In the genomic region with DNA sequence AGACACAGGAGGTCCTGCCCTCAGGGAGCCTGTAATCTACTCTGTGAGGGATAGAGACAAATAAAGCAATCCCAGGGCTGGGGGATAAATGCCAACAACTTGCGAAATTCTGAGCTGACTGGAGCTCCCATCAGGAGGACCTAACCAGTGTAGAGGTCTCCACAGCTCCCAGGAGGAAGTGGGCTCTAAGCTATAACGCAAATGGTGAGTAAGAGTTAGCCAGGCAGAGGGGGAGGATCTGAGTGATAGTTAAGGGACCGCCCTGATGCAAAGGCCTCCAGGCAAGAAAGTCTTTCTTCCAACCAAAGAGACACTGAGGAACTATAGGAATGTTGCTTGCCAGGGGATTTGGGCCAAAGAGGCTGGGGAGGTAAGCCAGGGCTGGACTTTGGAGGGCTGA, we compare ENCODE assay signal across 15 cellular contexts.
DNase-seq lines count a peak whose midpoint lies in the region; ATAC-seq and TF ChIP-seq lines count a peak whose summit lies in the region.
"Had no signal": no experiment of that assay in that cellular context is flagged by ENCODE, and none has a peak within 500 bp of the region (broad histone marks: within the 10 kb centered on the region; RNA-seq: fewer than 3 reads in every experiment).

No MANE protein-coding gene starts in this region.

- no peaks in the 10 kb centered on the region for H3K36me3 Mint-ChIP-seq in nephron progenitor cell (ENCODE audit: low read depth)
- H3K36me3 Mint-ChIP-seq: activated naive CD4-positive, alpha-beta T cell treated with anti-CD3 and anti-CD28 coated beads, Interleukin-2, amount 50 U/mL, for 24 hours; naive B cell had no signal

- no peak for TF ChIP-seq CTCF in choroid plexus epithelial cell (conservative IDR thresholded peaks at IDR 0.05; ENCODE audit: low read depth, low read length)
- TF ChIP-seq CTCF in nephron progenitor cell (IDR thresholded peaks at IDR 0.05) = no peak

- H3K4me3 ChIP-seq in NT2/D1 (ENCODE audit: insufficient read length, low read depth) = no peak overlapping the region
- no peak overlapping the region for H3K4me3 ChIP-seq in choroid plexus epithelial cell (ENCODE audit: low read depth, low read length)
- H3K4me3 ChIP-seq: heart left ventricle, testis had no signal

- DNase-seq in ELR (ENCODE audit: low read depth) (peak; percentile 97), NT2/D1 (ENCODE audit: low read depth, low spot score) (no peak), choroid plexus epithelial cell (ENCODE audit: low read depth) (peak; percentile 39), nephron progenitor cell (no peak), activated gamma-delta T cell treated with Interleukin-2 at 50 U/mL for 16 hours (no peak), NCI-H146 treated with DMSO at 0.1 percent for 48 hours (lab: John Stamatoyannopoulos, UW; ENCODE audit: unreplicated experiment) (no peak), NCI-H446 treated with DMSO at 0.1 percent for 48 hours (lab: John Stamatoyannopoulos, UW) (no peak)
- DNase-seq: heart left ventricle; naive B cell; retina; stimulated activated CD4-positive, alpha-beta T cell treated with anti-CD3 and anti-CD28 coated beads, Interleukin-1b, Interleukin-23, amount 100 ng/mL, for 48 hours; testis had no signal

- H3K36me3 ChIP-seq in NT2/D1 (ENCODE audit: insufficient read depth, insufficient read length, low read length) = no peaks in the 10 kb centered on the region
- H3K36me3 ChIP-seq: heart left ventricle had no signal

- no peaks in the 10 kb centered on the region for H3K27me3 ChIP-seq in NT2/D1 (ENCODE audit: insufficient read depth, insufficient read length)
- H3K27me3 ChIP-seq: heart left ventricle, testis had no signal

- ATAC-seq in HG03139 (IDR thresholded peaks at IDR 0.05; ENCODE audit: unreplicated experiment) = no peak
- ATAC-seq: activated CD4-positive, CD25-positive, alpha-beta regulatory T cell treated with anti-CD3 and anti-CD28 coated beads, Interleukin-2, amount 50 U/mL, for 24 hours; heart left ventricle had no signal

- peaks cover 11% of the 10 kb centered on the region; the same call in 1 of the 2 replicates for H3K9me3 ChIP-seq in NT2/D1 (ENCODE audit: insufficient read depth, low read length)
- H3K9me3 ChIP-seq: heart left ventricle, testis had no signal

- peak overlapping the region; percentile 84 for H3K27ac Mint-ChIP-seq in nephron progenitor cell
- H3K27ac Mint-ChIP-seq: activated naive CD4-positive, alpha-beta T cell treated with anti-CD3 and anti-CD28 coated beads, Interleukin-2, amount 50 U/mL, for 24 hours had no signal

- H3K4me3 Mint-ChIP-seq in nephron progenitor cell = no peak overlapping the region
- H3K4me3 Mint-ChIP-seq: activated naive CD4-positive, alpha-beta T cell treated with anti-CD3 and anti-CD28 coated beads, Interleukin-2, amount 50 U/mL, for 24 hours had no signal

- no peaks in the 10 kb centered on the region for H3K9me3 Mint-ChIP-seq in nephron progenitor cell
- H3K9me3 Mint-ChIP-seq: activated naive CD4-positive, alpha-beta T cell treated with anti-CD3 and anti-CD28 coated beads, Interleukin-2, amount 50 U/mL, for 24 hours had no signal

- peaks cover 58% of the 10 kb centered on the region for H3K4me1 Mint-ChIP-seq in nephron progenitor cell

- H3K9ac ChIP-seq in NT2/D1 (ENCODE audit: insufficient read length, low read depth) = peak overlapping the region; percentile 6

- H3K27me3 Mint-ChIP-seq in nephron progenitor cell (ENCODE audit: low read depth, poor library complexity) = peaks cover 44% of the 10 kb centered on the region

- H3K4me1 ChIP-seq in NT2/D1 (ENCODE audit: insufficient read depth, insufficient read length) = peaks cover 4% of the 10 kb centered on the region

Comparison
In these comparisons a context has a peak if more than half of its experiments do, and no peak if none do; other contexts are left out.
1. DNase-seq: peak in ELR (single experiment) and choroid plexus epithelial cell (single experiment); none in NT2/D1 (single experiment), nephron progenitor cell (single experiment), activated gamma-delta T cell treated with Interleukin-2 at 50 U/mL for 16 hours (single experiment), NCI-H146 treated with DMSO at 0.1 percent for 48 hours (single experiment) and NCI-H446 treated with DMSO at 0.1 percent for 48 hours (single experiment).